8 cellular contexts compared by ENCODE assay signal in the genomic region with DNA sequence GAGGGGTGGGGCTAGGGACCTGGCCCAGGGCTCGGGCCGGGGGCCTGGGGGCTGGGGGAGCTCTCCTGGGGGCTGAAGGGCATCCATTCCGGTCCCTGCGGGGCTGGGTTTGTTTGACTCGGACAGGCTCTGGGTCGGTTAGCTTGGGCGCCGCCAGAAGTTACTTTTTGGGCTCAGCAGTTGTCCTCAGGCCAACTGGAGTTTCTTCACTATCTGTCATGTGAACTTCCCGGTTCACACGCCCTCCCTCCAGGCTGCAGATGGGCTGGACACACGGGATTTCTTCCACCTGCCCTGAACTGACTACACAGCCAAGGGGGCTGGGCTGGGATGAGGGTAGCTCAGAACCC. TPM values are rescaled to one million over a fixed set of nuclear protein-coding genes. Genes with fewer than 3 reads are reported as not detected.
DNase-seq lines count a peak whose midpoint lies in the region; TF ChIP-seq lines count a peak whose summit lies in the region.

No MANE protein-coding gene starts in this region.

- H3K27me3 ChIP-seq in HUES64 (ENCODE audit: insufficient read depth, low read length) (peaks cover 13% of the 10 kb centered on the region; the same call in 1 of the 2 replicates), endodermal cell (ENCODE audit: control insufficient read depth, insufficient read depth, low read length, poor library complexity, severe bottlenecking) (no peaks in the 10 kb centered on the region), liver (ENCODE audit: control insufficient read depth in 4 of 4, insufficient read depth in 4 of 4, low read length in 3 of 4) (no peaks in the 10 kb centered on the region), testis (no peaks in the 10 kb centered on the region)

- H3K4me3 Mint-ChIP-seq in endodermal cell, result peak overlapping the region; percentile 84

- H3K9me3 Mint-ChIP-seq in endodermal cell, result no peaks in the 10 kb centered on the region

- TF ChIP-seq CTCF in endodermal cell (conservative IDR thresholded peaks at IDR 0.05) (no peak), liver (IDR thresholded peaks at IDR 0.05; ENCODE audit: low read depth, low read length, missing input control) (no peak), testis (IDR thresholded peaks at IDR 0.05) (no peak)

- H3K27me3 Mint-ChIP-seq in endodermal cell (ENCODE audit: insufficient read depth), result no peaks in the 10 kb centered on the region

- intact Hi-C loops in testis (cut with DNase I; ENCODE audit: low total_unique reads), result no loop called here

- H3K36me3 ChIP-seq in HUES64 (ENCODE audit: insufficient read depth, low read length) (peaks cover 38% of the 10 kb centered on the region), endodermal cell (ENCODE audit: control insufficient read depth, insufficient read depth, low read length) (peaks cover 36% of the 10 kb centered on the region), liver (ENCODE audit: control insufficient read depth in 4 of 4, insufficient read depth in 3 of 4, low read depth in 1 of 4, low read length in 3 of 4) (peaks cover 12 to 28% (median 26%) of the 10 kb centered on the region in 4 donors), testis (ENCODE audit: low read depth, missing control alignments) (no peaks in the 10 kb centered on the region)

- no peak for TF ChIP-seq POLR2A in testis (IDR thresholded peaks at IDR 0.05)

- peak overlapping the region; percentile 63 for H3K4me3 ChIP-seq in HUES64 (ENCODE audit: low read length)
- H3K4me3 ChIP-seq in endodermal cell (ENCODE audit: low read length), result peak overlapping the region; percentile 80
- peak overlapping the region; percentile 18 to 80 (median 26) for H3K4me3 ChIP-seq in liver (ENCODE audit: low read depth in 1 of 3, low read length in 3 of 3)
- H3K4me3 ChIP-seq in testis, result peak overlapping the region in 1 of 2 donors; percentile 20

- TF ChIP-seq RAD21 in liver (IDR thresholded peaks at IDR 0.05), result no peak

- H3K9me3 ChIP-seq in HUES64 (ENCODE audit: insufficient read depth, low read depth, low read length) (no peaks in the 10 kb centered on the region), endodermal cell (ENCODE audit: control insufficient read depth, low read length) (no peaks in the 10 kb centered on the region), liver (ENCODE audit: control insufficient read depth in 4 of 4, low read length in 3 of 4) (no peaks in the 10 kb centered on the region), testis (no peaks in the 10 kb centered on the region)

- peaks cover 28% of the 10 kb centered on the region for H3K36me3 Mint-ChIP-seq in endodermal cell (ENCODE audit: low read depth)

- WGBS in HUES64, result 7% methylated on average over 11 of the region's 11 CpGs
- WGBS in endodermal cell (ENCODE audit: insufficient coverage in 1 of 2, insufficient read length in 1 of 2), 2 experiments, result 11 to 28% methylated on average over 4 to 11 of the region's 11 CpGs
- 21% methylated on average over 11 of the region's 11 CpGs for WGBS in liver
- WGBS in testis, 2 donors, result 10 to 44% methylated on average over 5 to 11 of the region's 11 CpGs

- no peak overlapping the region for H3K27ac ChIP-seq in HUES64 (ENCODE audit: low read depth, low read length)
- no peak overlapping the region for H3K27ac ChIP-seq in endodermal cell (ENCODE audit: low read depth, low read length)
- H3K27ac ChIP-seq in liver (ENCODE audit: low read depth in 1 of 2, low read length in 2 of 2), result peak overlapping the region; percentile 13 to 18
- H3K27ac ChIP-seq in testis, result peak overlapping the region; percentile 41 to 55

- H3K4me1 ChIP-seq in HUES64 (ENCODE audit: insufficient read depth, low read length) (peaks cover 30% of the 10 kb centered on the region), endodermal cell (ENCODE audit: control insufficient read depth, insufficient read depth, low read length) (peaks cover 18% of the 10 kb centered on the region), liver (ENCODE audit: control insufficient read depth in 4 of 4, insufficient read depth in 4 of 4, low read length in 3 of 4) (peaks cover 13 to 59% (median 44%) of the 10 kb centered on the region in 4 donors), testis (peaks cover 39% of the 10 kb centered on the region)

- peaks cover 28% of the 10 kb centered on the region for H3K4me1 Mint-ChIP-seq in endodermal cell

- no peak for DNase-seq in endodermal cell
- peak; percentile 80 for DNase-seq in testis
- no peak for DNase-seq in KG1 (lab: John Stamatoyannopoulos, UW)
- no peak for DNase-seq in SHP77 treated with DMSO at 0.1 percent for 48 hours (lab: John Stamatoyannopoulos, UW)
- DNase-seq in epidermal melanocyte (ENCODE audit: insufficient read length, low spot score), result no peak
- no peak for DNase-seq in activated T-cell treated with anti-CD3 and anti-CD28 coated beads, Interleukin-2, amount 50 U/mL, for 1 hour

- H3K9ac ChIP-seq in HUES64 (ENCODE audit: low read depth, low read length) (0 out of 2 replicates have a peak overlapping the region, but pooled peaks have one; percentile 8), endodermal cell (ENCODE audit: extremely low read depth, low read length, poor library complexity, severe bottlenecking) (no peak overlapping the region), liver (ENCODE audit: low read depth in 1 of 2, low read length in 2 of 2) (no peak overlapping the region)

- peak overlapping the region; percentile 87 for H3K27ac Mint-ChIP-seq in endodermal cell

TF ChIP-seq in liver, 16 proteins besides CTCF, POLR2A, EP300 and RAD21:
- TF ChIP-seq RXRA (IDR thresholded peaks at IDR 0.05) (peak; percentile 32 to 65), HNF4G (IDR thresholded peaks at IDR 0.05) (no peak)
TF ChIP-seq in liver: peak in this region for 1.

RNA-seq across cellular contexts. Expression of a gene that starts 3.8 kb away (rescaled TPM):
- 57.5 TPM for polyA plus RNA-seq in HUES64 (2013, experiment 1 of 2)
- 49.5 TPM for polyA plus RNA-seq in HUES64 (2013, experiment 2 of 2)
- total RNA-seq in endodermal cell (100 to 1,000 TPM; 265 to 284 TPM), liver (10 to 100 TPM; 27.5 to 73.2 TPM), testis (100 to 1,000 TPM; 147 to 153 TPM)
- 88.2 TPM for polyA plus RNA-seq in endodermal cell (2013, experiment 1 of 2)
- 83.1 TPM for polyA plus RNA-seq in endodermal cell (2013, experiment 2 of 2)
- polyA plus RNA-seq in liver (10 to 100 TPM; 72.0 to 98.8 TPM), testis (ENCODE audit: insufficient read depth, low read depth, low replicate concordance) (68.9 TPM)

RNA-seq across cellular contexts. Expression of a gene that starts 5.5 kb away (rescaled TPM):
- polyA plus RNA-seq in HUES64 (2013, experiment 1 of 2), result 17.2 TPM
- polyA plus RNA-seq in HUES64 (2013, experiment 2 of 2), result 18.1 TPM
- total RNA-seq in endodermal cell (10 to 100 TPM; 22.2 to 25.2 TPM), liver (1 to 10 TPM; 4.0 to 8.8 TPM), testis (10 to 100 TPM; 10.5 to 15.4 TPM)
- polyA plus RNA-seq in endodermal cell (2013, experiment 1 of 2), result 22.0 TPM
- 18.7 TPM for polyA plus RNA-seq in endodermal cell (2013, experiment 2 of 2)
- polyA plus RNA-seq in liver (1 to 10 TPM; 6.0 to 9.0 TPM), testis (ENCODE audit: insufficient read depth, low read depth, low replicate concordance) (7.1 TPM)

RNA-seq across cellular contexts. Expression of a gene that starts 14.9 kb away (rescaled TPM):
- 0.75 TPM for polyA plus RNA-seq in HUES64 (2013, experiment 1 of 2)
- polyA plus RNA-seq in HUES64 (2013, experiment 2 of 2), result 1.0 TPM
- total RNA-seq in endodermal cell (1 to 10 TPM; 2.5 to 3.0 TPM), liver (1 to 10 TPM in 1 of 2 donors, under 1 TPM in 1; 0.05 to 1.0 TPM), testis (10 to 100 TPM; 27.5 to 37.9 TPM)
- polyA plus RNA-seq in endodermal cell (2013, experiment 1 of 2), result 5.1 TPM
- 4.0 TPM for polyA plus RNA-seq in endodermal cell (2013, experiment 2 of 2)
- polyA plus RNA-seq in liver (under 1 TPM; 0.22 to 0.55 TPM), testis (ENCODE audit: insufficient read depth, low read depth, low replicate concordance) (20.8 TPM)

RNA-seq across cellular contexts. Expression of a gene that starts 17.4 kb away (rescaled TPM):
- 39.7 TPM for polyA plus RNA-seq in HUES64 (2013, experiment 1 of 2)
- polyA plus RNA-seq in HUES64 (2013, experiment 2 of 2), result 35.6 TPM
- 10 to 100 TPM; 64.0 to 71.0 TPM for total RNA-seq in endodermal cell
- polyA plus RNA-seq in endodermal cell (2013, experiment 1 of 2), result 62.8 TPM
- polyA plus RNA-seq in endodermal cell (2013, experiment 2 of 2), result 53.4 TPM
- total RNA-seq in liver, result 10 to 100 TPM; 31.1 to 62.8 TPM
- 10 to 100 TPM; 33.9 to 53.4 TPM for polyA plus RNA-seq in liver
- total RNA-seq in testis, result 100 to 1,000 TPM; 114 to 124 TPM
- 60.3 TPM for polyA plus RNA-seq in testis (ENCODE audit: insufficient read depth, low read depth, low replicate concordance)

RNA-seq across cellular contexts. Expression of a gene that starts 20.1 kb away (rescaled TPM):
- polyA plus RNA-seq in HUES64 (2013, experiment 1 of 2), result 34.7 TPM
- polyA plus RNA-seq in HUES64 (2013, experiment 2 of 2), result 37.9 TPM
- total RNA-seq in endodermal cell (10 to 100 TPM; 48.1 to 52.6 TPM), liver (10 to 100 TPM; 15.1 to 28.9 TPM), testis (10 to 100 TPM; 63.2 to 68.7 TPM)
- polyA plus RNA-seq in endodermal cell (2013, experiment 1 of 2), result 42.7 TPM
- polyA plus RNA-seq in endodermal cell (2013, experiment 2 of 2), result 41.2 TPM
- polyA plus RNA-seq in liver (10 to 100 TPM; 32.0 to 51.7 TPM), testis (ENCODE audit: insufficient read depth, low read depth, low replicate concordance) (30.8 TPM)

Comparison
In these comparisons a context has a peak if more than half of its experiments do, and no peak if none do; other contexts are left out.
1. H3K27ac ChIP-seq: peak in liver (2 of 2) and testis (2 of 2); none in HUES64 (single experiment) and endodermal cell (single experiment).
2. RNA of a gene that starts 14.9 kb away (total RNA-seq): 27.5 to 37.9 TPM in testis; 2.5 to 3.0 TPM in endodermal cell and 0.05 to 1.0 TPM in liver; every median in the first group is over 4 times any median in the second.